In genomic region chr2:120775801-120776589, GRCh38 we compare ENCODE assay signal across 17 cellular contexts. TPM values are rescaled to one million over a fixed set of nuclear protein-coding genes. Genes with fewer than 3 reads are reported as not detected.
DNase-seq lines count a peak whose midpoint lies in the region; ATAC-seq and TF ChIP-seq lines count a peak whose summit lies in the region.
"Had no signal": no experiment of that assay in that cellular context is flagged by ENCODE, and none has a peak within 500 bp of the region (broad histone marks: within the 10 kb centered on the region; RNA-seq: fewer than 3 reads in every experiment).

No MANE protein-coding gene starts in this region.

- H3K27me3 Mint-ChIP-seq in endodermal cell (ENCODE audit: insufficient read depth), result no peaks in the 10 kb centered on the region
- H3K27me3 Mint-ChIP-seq: CD4-positive, alpha-beta memory T cell had no signal

- no peak overlapping the region for H2BK5ac ChIP-seq in mesenchymal stem cell (ENCODE audit: low read depth, low read length, poor library complexity, severe bottlenecking)

- ATAC-seq in heart left ventricle (no peak), HG03135 (IDR thresholded peaks at IDR 0.05; ENCODE audit: unreplicated experiment) (no peak), HG02571 (IDR thresholded peaks at IDR 0.05; ENCODE audit: unreplicated experiment) (no peak)

- no peak overlapping the region for H3K27ac Mint-ChIP-seq in endodermal cell

- no peak overlapping the region for H2AFZ ChIP-seq in mesenchymal stem cell (ENCODE audit: low read depth, low read length)

- 90 to 93% (median 92%) methylated on average over 15 of the region's 15 CpGs for WGBS in heart left ventricle, 4 donors
- 96 to 100% methylated on average over 5 to 15 of the region's 15 CpGs for WGBS in endodermal cell (ENCODE audit: insufficient coverage in 1 of 2, insufficient read length in 1 of 2), 2 experiments
- WGBS in mesenchymal stem cell, result 98% methylated on average over 15 of the region's 15 CpGs
- 89 to 93% (median 89%) methylated on average over 15 of the region's 15 CpGs; no CpG with 5 or more reads in 1 of the 4 donors for WGBS in adrenal gland, 4 donors

- H4K91ac ChIP-seq in mesenchymal stem cell (ENCODE audit: low read length), result peak overlapping the region; percentile 18

- DNase-seq in heart left ventricle (peak in 3 of 5 donors; percentile 7 to 55 (median 19)), right atrium auricular region (ENCODE audit: low spot score) (no peak), endodermal cell (peak; percentile 43), mesenchymal stem cell (no peak), NCI-H510A treated with DMSO at 0.1 percent for 48 hours (lab: John Stamatoyannopoulos, UW) (no peak), adrenal gland (no peak)
- DNase-seq: CD4-positive, alpha-beta memory T cell; DMS153; GDM1; HCEC 1CT; KBM-7; NCI-H187; NCI-H2227 treated with DMSO at 0.1 percent for 48 hours; NCI-H524 had no signal

- H3K27ac ChIP-seq in heart left ventricle, result no peak overlapping the region
- no peak overlapping the region for H3K27ac ChIP-seq in right atrium auricular region
- no peak overlapping the region for H3K27ac ChIP-seq in endodermal cell (ENCODE audit: low read depth, low read length)
- H3K27ac ChIP-seq in mesenchymal stem cell (ENCODE audit: low read length, poor library complexity, severe bottlenecking), result no peak overlapping the region
- no peak overlapping the region for H3K27ac ChIP-seq in adrenal gland
- H3K27ac ChIP-seq: SJSA1 had no signal

- H3K9me3 ChIP-seq in heart left ventricle, result no peaks in the 10 kb centered on the region
- no peaks in the 10 kb centered on the region for H3K9me3 ChIP-seq in right atrium auricular region
- H3K9me3 ChIP-seq in endodermal cell (ENCODE audit: control insufficient read depth, low read length), result no peaks in the 10 kb centered on the region
- H3K9me3 ChIP-seq in mesenchymal stem cell (ENCODE audit: control insufficient read depth, low read length), result no peaks in the 10 kb centered on the region
- no peaks in the 10 kb centered on the region for H3K9me3 ChIP-seq in adrenal gland (replicated peaks in 1 of 3)
- H3K9me3 ChIP-seq: SJSA1 had no signal

- H4K8ac ChIP-seq in mesenchymal stem cell (ENCODE audit: low read length), result peak overlapping the region; percentile 37

- H3K4me2 ChIP-seq in mesenchymal stem cell (ENCODE audit: low read length, poor library complexity, severe bottlenecking), result no peak overlapping the region

- H3K4me1 ChIP-seq in heart left ventricle (peaks cover 0 to 16% (median 0%) of the 10 kb centered on the region in 12 donors), right atrium auricular region (peaks cover 0 to 12% of the 10 kb centered on the region in 2 donors), endodermal cell (ENCODE audit: control insufficient read depth, insufficient read depth, low read length) (no peaks in the 10 kb centered on the region), mesenchymal stem cell (ENCODE audit: control insufficient read depth, insufficient read depth, low read depth, low read length) (peaks cover 51% of the 10 kb centered on the region), adrenal gland (replicated peaks in 1 of 2) (no peaks in the 10 kb centered on the region)

- peak overlapping the region in 1 of 2 experiments; percentile 25 for H3K18ac ChIP-seq in mesenchymal stem cell (ENCODE audit: low read depth in 1 of 2, low read length in 2 of 2)

- peaks cover 43% of the 10 kb centered on the region for H3K79me1 ChIP-seq in mesenchymal stem cell (replicated peaks; ENCODE audit: low read length, poor library complexity, severe bottlenecking)

- peaks cover 3% of the 10 kb centered on the region for H3K36me3 Mint-ChIP-seq in endodermal cell (ENCODE audit: low read depth)
- H3K36me3 Mint-ChIP-seq: CD4-positive, alpha-beta memory T cell had no signal

- H2BK120ac ChIP-seq in mesenchymal stem cell (ENCODE audit: low read depth, low read length), result peak overlapping the region; percentile 23

- TF ChIP-seq CTCF in heart left ventricle (IDR thresholded peaks at IDR 0.05) (no peak), right atrium auricular region (IDR thresholded peaks at IDR 0.05) (no peak), endodermal cell (conservative IDR thresholded peaks at IDR 0.05) (no peak), adrenal gland (IDR thresholded peaks at IDR 0.05) (no peak)

- H2BK15ac ChIP-seq in mesenchymal stem cell (ENCODE audit: low read depth, poor library complexity, severe bottlenecking), result peak overlapping the region; percentile 12

- intact Hi-C loops in heart left ventricle (cut with DNase I) (no loop called here), adrenal gland (cut with DNase I) (no loop called here)

- TF ChIP-seq POLR2A in heart left ventricle (IDR thresholded peaks at IDR 0.05) (no peak), adrenal gland (IDR thresholded peaks at IDR 0.05) (no peak)

- H3K9me3 Mint-ChIP-seq in endodermal cell, result no peaks in the 10 kb centered on the region

- peak overlapping the region in 1 of 2 experiments; percentile 17 for H3K4ac ChIP-seq in mesenchymal stem cell (ENCODE audit: low read depth in 1 of 2, low read length in 2 of 2)

- no peak overlapping the region for H3K14ac ChIP-seq in mesenchymal stem cell (ENCODE audit: low read length in 2 of 2)

- H3K4me1 Mint-ChIP-seq in endodermal cell, result peaks cover 24% of the 10 kb centered on the region
- H3K4me1 Mint-ChIP-seq: CD4-positive, alpha-beta memory T cell had no signal

- H3K4me3 ChIP-seq in heart left ventricle, result no peak overlapping the region
- H3K4me3 ChIP-seq in right atrium auricular region, result no peak overlapping the region
- H3K4me3 ChIP-seq in endodermal cell (ENCODE audit: low read length), result no peak overlapping the region
- H3K4me3 ChIP-seq in mesenchymal stem cell (ENCODE audit: insufficient read depth in 1 of 2, low read depth in 1 of 2, low read length in 2 of 2), result no peak overlapping the region
- no peak overlapping the region for H3K4me3 ChIP-seq in adrenal gland
- H3K4me3 ChIP-seq: SJSA1 had no signal

- H3K36me3 ChIP-seq in heart left ventricle, result no peaks in the 10 kb centered on the region
- no peaks in the 10 kb centered on the region for H3K36me3 ChIP-seq in right atrium auricular region
- H3K36me3 ChIP-seq in endodermal cell (ENCODE audit: control insufficient read depth, insufficient read depth, low read length), result no peaks in the 10 kb centered on the region
- H3K36me3 ChIP-seq in mesenchymal stem cell (ENCODE audit: control insufficient read depth in 1 of 2, insufficient read depth in 2 of 2, low read depth in 1 of 2, low read length in 2 of 2), result no peaks in the 10 kb centered on the region
- no peaks in the 10 kb centered on the region for H3K36me3 ChIP-seq in adrenal gland (replicated peaks in 1 of 2)

- H3K23ac ChIP-seq in mesenchymal stem cell (ENCODE audit: low read length in 2 of 2), result peak overlapping the region in 1 of 2 experiments; percentile 46

- no peak overlapping the region for H3K9ac ChIP-seq in endodermal cell (ENCODE audit: extremely low read depth, low read length, poor library complexity, severe bottlenecking)
- no peak overlapping the region for H3K9ac ChIP-seq in mesenchymal stem cell (ENCODE audit: low read length)

- H3K4me3 Mint-ChIP-seq in endodermal cell, result no peak overlapping the region
- H3K4me3 Mint-ChIP-seq: CD4-positive, alpha-beta memory T cell had no signal

- H2AK5ac ChIP-seq in mesenchymal stem cell (ENCODE audit: low read length, severe bottlenecking), result no peak overlapping the region

- H2BK12ac ChIP-seq in mesenchymal stem cell (ENCODE audit: low read length in 2 of 2), result peak overlapping the region in 1 of 2 experiments; percentile 67

- H3K27me3 ChIP-seq in heart left ventricle, result peaks cover 0 to 7% (median 0%) of the 10 kb centered on the region in 9 donors
- H3K27me3 ChIP-seq in right atrium auricular region, result no peaks in the 10 kb centered on the region
- H3K27me3 ChIP-seq in endodermal cell (ENCODE audit: control insufficient read depth, insufficient read depth, low read length, poor library complexity, severe bottlenecking), result no peaks in the 10 kb centered on the region
- H3K27me3 ChIP-seq in mesenchymal stem cell (ENCODE audit: control insufficient read depth in 1 of 2, insufficient read depth in 1 of 2, low read length in 2 of 2), result no peaks in the 10 kb centered on the region
- no peaks in the 10 kb centered on the region for H3K27me3 ChIP-seq in adrenal gland
- H3K27me3 ChIP-seq: SJSA1 had no signal

RNA-seq across cellular contexts. Expression of gene GLI2, which starts 40.3 kb away (rescaled TPM):
- total RNA-seq in heart left ventricle (1 to 10 TPM in 5 of 9 donors, under 1 TPM in 4; 0.67 to 4.1 (median 1.0) TPM), right atrium auricular region (1 to 10 TPM; 1.5 to 3.5 TPM), endodermal cell (10 to 100 TPM; 17.0 to 24.2 TPM), adrenal gland (1 to 10 TPM; 1.6 to 4.5 (median 2.7) TPM)
- polyA plus RNA-seq in heart left ventricle (1 to 10 TPM in 1 of 2 donors, under 1 TPM in 1; 0.30 to 1.4 TPM), adrenal gland (1 to 10 TPM in 2 of 3 donors, under 1 TPM in 1; 0.51 to 2.7 (median 1.7) TPM)
- polyA plus RNA-seq in endodermal cell (2013, experiment 1 of 2), result 29.8 TPM
- 28.3 TPM for polyA plus RNA-seq in endodermal cell (2013, experiment 2 of 2)
- polyA plus RNA-seq in mesenchymal stem cell (2013, experiment 1 of 2), result 28.9 TPM
- 29.5 TPM for polyA plus RNA-seq in mesenchymal stem cell (2013, experiment 2 of 2)
- total RNA-seq: CD4-positive, alpha-beta memory T cell had no signal
- polyA plus RNA-seq: CD4-positive, alpha-beta memory T cell had no signal

Comparison
In these comparisons a context has a peak if more than half of its experiments do, and no peak if none do; other contexts are left out.
1. DNase-seq: peak in heart left ventricle (3 of 5) and endodermal cell (single experiment); none in right atrium auricular region (single experiment), mesenchymal stem cell (single experiment), NCI-H510A treated with DMSO at 0.1 percent for 48 hours (single experiment) and adrenal gland (0 of 7).